20 cellular contexts compared by ENCODE assay signal in genomic region chrX:121642415-121642814, GRCh38.
A peak's percentile ranks its signal among the peaks of the same experiment; 100 is the strongest.
DNase-seq lines count a peak whose midpoint lies in the region; ATAC-seq and TF ChIP-seq lines count a peak whose summit lies in the region.
"Had no signal": no experiment of that assay in that cellular context is flagged by ENCODE, and none has a peak within 500 bp of the region (broad histone marks: within the 10 kb centered on the region; RNA-seq: fewer than 3 reads in every experiment).

No MANE protein-coding gene starts in this region.

- no peaks in the 10 kb centered on the region for H3K9me2 ChIP-seq in PC-9 (ENCODE audit: insufficient read depth)

- H3K4me1 ChIP-seq in PC-9 (replicated peaks; ENCODE audit: insufficient read depth): peaks cover 5% of the 10 kb centered on the region; the same call in 1 of the 2 replicates
- no peaks in the 10 kb centered on the region for H3K4me1 ChIP-seq in lower lobe of right lung
- H3K4me1 ChIP-seq: BE2C, Peyer's patch, suprapubic skin had no signal

- POLR2A ChIA-PET in PC-9 (lab: Charles Lee; ENCODE audit: unreplicated experiment): interaction anchor here (0.6 to 0.7 kb wide), 2 partner anchors 154 to 445 kb away, joined by 4 to 8 read pairs; no protein-coding TSS in a partner anchor

- TF ChIP-seq CTCF in PC-9 (conservative IDR thresholded peaks at IDR 0.05) (no peak), epithelial cell of esophagus (IDR thresholded peaks at IDR 0.05; ENCODE audit: insufficient read depth, low read depth, low read length, missing control alignments) (no peak), lower lobe of right lung (IDR thresholded peaks at IDR 0.05) (no peak)

- H2AFZ ChIP-seq in PC-9: no peak overlapping the region

- H4K20me1 ChIP-seq in PC-9 (ENCODE audit: insufficient read depth): no peaks in the 10 kb centered on the region

- no peaks in the 10 kb centered on the region for H3K79me2 ChIP-seq in PC-9 (ENCODE audit: low read depth)

- no peaks in the 10 kb centered on the region for H3K9me3 ChIP-seq in PC-9 (ENCODE audit: insufficient read depth, low read depth)
- H3K9me3 ChIP-seq in lower lobe of right lung: no peaks in the 10 kb centered on the region
- H3K9me3 ChIP-seq: BE2C, Peyer's patch, suprapubic skin had no signal

- H3K4me3 ChIP-seq in PC-9 (no peak overlapping the region), epithelial cell of esophagus (ENCODE audit: low read length) (no peak overlapping the region), lower lobe of right lung (no peak overlapping the region)
- H3K4me3 ChIP-seq: Peyer's patch, suprapubic skin had no signal

- intact Hi-C loops in PC-9 (cut with micrococcal nuclease; ENCODE audit: unreplicated experiment): no loop called here
- intact Hi-C loops in lower lobe of right lung (cut with DNase I): no loop called here

- CTCF ChIA-PET in PC-9 (lab: Charles Lee): no interaction called here

- DNase-seq in AG20443 (ENCODE audit: low spot score) (peak; percentile 1), PC-9 (peak; percentile 1 to 64), epithelial cell of esophagus (ENCODE audit: low read depth) (peak; percentile 79), lower lobe of right lung (no peak), globus pallidus (ENCODE audit: low spot score) (no peak), NCI-H774 (lab: John Stamatoyannopoulos, UW) (no peak)
- no peak for DNase-seq in effector CD4-positive, alpha-beta T cell
- DNase-seq: activated CD4-positive, alpha-beta memory T cell treated with anti-CD3 and anti-CD28 coated beads, Interleukin-2, amount 10 ng/mL, durations not matched to agents 7 days and 5 days; activated naive CD8-positive, alpha-beta T cell treated with anti-CD3 and anti-CD28 coated beads, Interleukin-2, amount 50 U/mL, for 24 hours; BE2C; left colon; MM.1S; NCI-H2081; NCI-H69; Peyer's patch; stimulated activated CD4-positive, alpha-beta T cell treated with anti-CD3 and anti-CD28 coated beads, Interleukin-2, amount 100 ng/mL, for 48 hours had no signal

- H3K36me3 ChIP-seq in PC-9 (ENCODE audit: low read depth): no peaks in the 10 kb centered on the region
- H3K36me3 ChIP-seq in lower lobe of right lung: no peaks in the 10 kb centered on the region
- H3K36me3 ChIP-seq: BE2C, Peyer's patch, suprapubic skin had no signal

- H3K27ac ChIP-seq in PC-9 (0 out of 2 replicates have a peak overlapping the region, but pooled peaks have one; percentile 22), lower lobe of right lung (no peak overlapping the region)
- H3K27ac ChIP-seq: Peyer's patch, suprapubic skin, VCaP had no signal

- H3K4me2 ChIP-seq in PC-9: 0 out of 2 replicates have a peak overlapping the region, but pooled peaks have one; percentile 9

- H3F3A ChIP-seq in PC-9 (ENCODE audit: insufficient read depth, low read depth): no peaks in the 10 kb centered on the region; the same call in 1 of the 2 replicates

- H3K27me3 ChIP-seq in PC-9 (ENCODE audit: insufficient read depth, low read depth) (no peaks in the 10 kb centered on the region), lower lobe of right lung (ENCODE audit: low read depth) (no peaks in the 10 kb centered on the region)
- H3K27me3 ChIP-seq: BE2C, Peyer's patch, suprapubic skin had no signal

- BruUV-seq in PC-9 (replicated peaks; lab: Mats Ljungman, UMichigan): no TSS peak

- ATAC-seq in lower lobe of right lung: peak; percentile 29 to 77
- ATAC-seq in GM18858 (IDR thresholded peaks at IDR 0.05; ENCODE audit: unreplicated experiment): no peak
- ATAC-seq: activated naive CD8-positive, alpha-beta T cell treated with anti-CD3 and anti-CD28 coated beads, Interleukin-2, amount 50 U/mL, for 24 hours; HepG2; left colon had no signal

Comparison
In these comparisons a context has a peak if more than half of its experiments do, and no peak if none do; other contexts are left out.
1. DNase-seq: peak in AG20443 (single experiment), PC-9 (2 of 2) and epithelial cell of esophagus (single experiment); none in lower lobe of right lung (single experiment), globus pallidus (single experiment), NCI-H774 (single experiment) and effector CD4-positive, alpha-beta T cell (single experiment).